10 cellular contexts compared by ENCODE assay signal in the genomic region with DNA sequence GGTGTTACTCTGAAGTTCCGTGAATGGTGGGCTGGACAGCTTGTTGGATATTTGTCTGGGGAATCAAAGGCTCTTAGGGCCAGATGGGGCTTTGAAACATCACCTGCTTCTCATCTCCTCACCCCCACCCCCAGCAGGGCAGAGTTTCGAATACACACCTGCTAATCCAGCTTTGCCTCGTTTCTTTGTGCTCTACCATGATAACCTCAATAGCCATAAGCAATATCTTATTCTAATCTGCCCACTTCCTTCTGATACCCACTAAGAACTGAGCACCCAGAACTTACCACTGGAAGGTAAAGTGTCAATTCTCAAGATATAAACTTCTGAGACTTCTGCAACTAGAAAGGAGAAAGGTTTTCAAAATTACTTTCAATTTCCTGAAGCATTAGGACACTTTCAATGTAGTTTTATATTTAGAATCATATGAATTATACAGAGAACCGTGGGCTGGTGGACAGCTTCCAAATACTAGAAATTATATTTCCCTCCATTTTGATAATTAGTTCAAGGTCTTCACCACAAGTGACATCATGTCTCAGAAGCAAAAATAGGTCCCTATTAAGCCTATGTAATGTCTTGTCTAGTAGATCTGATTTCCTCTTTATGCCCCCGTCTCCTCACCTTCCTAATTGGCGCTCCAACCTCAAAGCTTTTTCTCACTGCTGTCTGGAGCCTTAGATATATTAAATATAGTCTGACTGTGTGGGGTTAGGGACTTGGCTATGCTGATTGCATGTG.
DNase-seq lines count a peak whose midpoint lies in the region; ATAC-seq and TF ChIP-seq lines count a peak whose summit lies in the region.
"Had no signal": no experiment of that assay in that cellular context is flagged by ENCODE, and none has a peak within 500 bp of the region (broad histone marks: within the 10 kb centered on the region; RNA-seq: fewer than 3 reads in every experiment).

No MANE protein-coding gene starts in this region.

- H3K9me3 Mint-ChIP-seq in activated T-cell treated with anti-CD3 and anti-CD28 coated beads, Interleukin-2, amount 50 U/mL, for 24 hours, result no peaks in the 10 kb centered on the region
- H3K9me3 Mint-ChIP-seq in natural killer cell treated with Interleukin-12 subunit alpha and Interleukin-12 subunit beta and Interleukin-15 and Interleukin-18, amount 100 ng/mL, for 72 hours, result no peaks in the 10 kb centered on the region

- H3F3A ChIP-seq in SK-N-SH (replicated peaks; ENCODE audit: insufficient read depth), result peaks cover 22% of the 10 kb centered on the region

- H3K9ac ChIP-seq in SK-N-SH, result no peak overlapping the region

- no peak overlapping the region for H2AFZ ChIP-seq in SK-N-SH (ENCODE audit: low read depth)
- H2AFZ ChIP-seq: hepatocyte had no signal

- H3K27me3 ChIP-seq in SK-N-SH (ENCODE audit: insufficient read depth), result no peaks in the 10 kb centered on the region
- H3K27me3 ChIP-seq: hepatocyte had no signal

- no peak for TF ChIP-seq EP300 in SK-N-SH (IDR thresholded peaks at IDR 0.05; ENCODE audit: borderline replicate concordance in 1 of 2, low read depth in 1 of 2, low read length in 1 of 2)

- no peak for DNase-seq in activated T-cell treated with anti-CD3 and anti-CD28 coated beads, Interleukin-2, amount 50 U/mL, for 24 hours
- no peak for DNase-seq in activated T-cell treated with anti-CD3 and anti-CD28 coated beads, Interleukin-2, amount 50 U/mL, for 1 hour
- peak; percentile 80 for DNase-seq in NCI-H2171 treated with DMSO at 0.1 percent for 48 hours (lab: John Stamatoyannopoulos, UW)
- no peak for DNase-seq in natural killer cell treated with Interleukin-12 subunit alpha and Interleukin-12 subunit beta and Interleukin-15 and Interleukin-18, amount 100 ng/mL, for 72 hours (ENCODE audit: low spot score)
- no peak for DNase-seq in NCI-H2107 (lab: John Stamatoyannopoulos, UW)
- DNase-seq in SK-N-SH, result no peak
- DNase-seq in NCI-H345 treated with DMSO at 0.1 percent for 48 hours (lab: John Stamatoyannopoulos, UW; ENCODE audit: unreplicated experiment), result no peak
- DNase-seq: NCI-H1105 treated with DMSO at 0.1 percent for 48 hours had no signal

- H3K4me2 ChIP-seq in SK-N-SH, result no peak overlapping the region
- H3K4me2 ChIP-seq: hepatocyte had no signal

- H3K27ac Mint-ChIP-seq in activated T-cell treated with anti-CD3 and anti-CD28 coated beads, Interleukin-2, amount 50 U/mL, for 24 hours, result peak overlapping the region; percentile 68
- no peak overlapping the region for H3K27ac Mint-ChIP-seq in natural killer cell treated with Interleukin-12 subunit alpha and Interleukin-12 subunit beta and Interleukin-15 and Interleukin-18, amount 100 ng/mL, for 72 hours

- no peaks in the 10 kb centered on the region for H4K20me1 ChIP-seq in SK-N-SH (ENCODE audit: insufficient read depth)

- no peak overlapping the region for H3K27ac ChIP-seq in SK-N-SH (ENCODE audit: low read depth in 2 of 2, low read length in 1 of 2)
- H3K27ac ChIP-seq: hepatocyte had no signal

- no peak for TF ChIP-seq RAD21 in SK-N-SH (IDR thresholded peaks at IDR 0.05; ENCODE audit: low read length)

- H3K4me3 ChIP-seq in SK-N-SH (ENCODE audit: low read depth in 2 of 2, low read length in 1 of 2), result no peak overlapping the region
- H3K4me3 ChIP-seq: hepatocyte had no signal

- peaks cover 18 to 23% of the 10 kb centered on the region in 2 experiments; a peak in 3 of 4 replicates for H3K4me1 ChIP-seq in SK-N-SH (ENCODE audit: control insufficient read depth in 1 of 2, insufficient read depth in 2 of 2, low read depth in 1 of 2, low read length in 1 of 2)

- H3K36me3 ChIP-seq in SK-N-SH (replicated peaks in 1 of 2; ENCODE audit: control insufficient read depth in 1 of 2, insufficient read depth in 2 of 2, low read length in 1 of 2), result no peaks in the 10 kb centered on the region

- H3K9me2 ChIP-seq in SK-N-SH, result no peaks in the 10 kb centered on the region

- no peaks in the 10 kb centered on the region for H3K36me3 Mint-ChIP-seq in activated T-cell treated with anti-CD3 and anti-CD28 coated beads, Interleukin-2, amount 50 U/mL, for 24 hours (ENCODE audit: low read depth)
- H3K36me3 Mint-ChIP-seq in natural killer cell treated with Interleukin-12 subunit alpha and Interleukin-12 subunit beta and Interleukin-15 and Interleukin-18, amount 100 ng/mL, for 72 hours, result no peaks in the 10 kb centered on the region

- no peak for TF ChIP-seq CTCF in SK-N-SH (IDR thresholded peaks at IDR 0.05)

- H3K4me3 Mint-ChIP-seq in activated T-cell treated with anti-CD3 and anti-CD28 coated beads, Interleukin-2, amount 50 U/mL, for 24 hours, result no peak overlapping the region
- H3K4me3 Mint-ChIP-seq in natural killer cell treated with Interleukin-12 subunit alpha and Interleukin-12 subunit beta and Interleukin-15 and Interleukin-18, amount 100 ng/mL, for 72 hours, result peak overlapping the region; percentile 56

- H3K79me2 ChIP-seq in SK-N-SH (ENCODE audit: insufficient read depth), result no peaks in the 10 kb centered on the region
- H3K79me2 ChIP-seq: hepatocyte had no signal

- peak; percentile 52 for ATAC-seq in HG02588 (IDR thresholded peaks at IDR 0.05; ENCODE audit: unreplicated experiment)
- ATAC-seq in natural killer cell treated with Interleukin-12 subunit alpha and Interleukin-12 subunit beta and Interleukin-15 and Interleukin-18, amount 100 ng/mL, for 72 hours, result peak in 1 of 2 donors; percentile 45

- CTCF ChIA-PET in SK-N-SH (lab: Yijun Ruan, JAX), result interaction anchor here (0.9 to 1.8 kb wide), 2 partner anchors 9 to 41 kb away, joined by 3 to 5 read pairs; no protein-coding TSS in a partner anchor

- H3K4me1 Mint-ChIP-seq in activated T-cell treated with anti-CD3 and anti-CD28 coated beads, Interleukin-2, amount 50 U/mL, for 24 hours (ENCODE audit: low read depth), result peaks cover 38% of the 10 kb centered on the region
- H3K4me1 Mint-ChIP-seq in natural killer cell treated with Interleukin-12 subunit alpha and Interleukin-12 subunit beta and Interleukin-15 and Interleukin-18, amount 100 ng/mL, for 72 hours (ENCODE audit: low read depth in 2 of 2), result peaks cover 25 to 26% of the 10 kb centered on the region in 2 donors

- no peaks in the 10 kb centered on the region for H3K9me3 ChIP-seq in SK-N-SH

- POLR2A ChIA-PET in SK-N-SH (lab: Yijun Ruan, JAX), result no interaction called here

- 71% methylated on average over 6 of the region's 6 CpGs for WGBS in SK-N-SH (ENCODE audit: low lambda C conversion rate)

- H3K27me3 Mint-ChIP-seq in activated T-cell treated with anti-CD3 and anti-CD28 coated beads, Interleukin-2, amount 50 U/mL, for 24 hours, result no peaks in the 10 kb centered on the region
- H3K27me3 Mint-ChIP-seq in natural killer cell treated with Interleukin-12 subunit alpha and Interleukin-12 subunit beta and Interleukin-15 and Interleukin-18, amount 100 ng/mL, for 72 hours, result peaks cover 0 to 8% of the 10 kb centered on the region in 2 donors

TF ChIP-seq in SK-N-SH, 30 proteins besides CTCF, POLR2A, EP300 and RAD21:
- TF ChIP-seq FOSL2 (IDR thresholded peaks at IDR 0.05; ENCODE audit: borderline replicate concordance, low read depth) (no peak), GATA2 (CRISPR knock-in tag; IDR thresholded peaks at IDR 0.05) (no peak), FOXJ3 (CRISPR knock-in tag; IDR thresholded peaks at IDR 0.05) (no peak), RXRA (IDR thresholded peaks at IDR 0.05; ENCODE audit: borderline replicate concordance, low read depth) (no peak)
- TF ChIP-seq, protein P1, sequence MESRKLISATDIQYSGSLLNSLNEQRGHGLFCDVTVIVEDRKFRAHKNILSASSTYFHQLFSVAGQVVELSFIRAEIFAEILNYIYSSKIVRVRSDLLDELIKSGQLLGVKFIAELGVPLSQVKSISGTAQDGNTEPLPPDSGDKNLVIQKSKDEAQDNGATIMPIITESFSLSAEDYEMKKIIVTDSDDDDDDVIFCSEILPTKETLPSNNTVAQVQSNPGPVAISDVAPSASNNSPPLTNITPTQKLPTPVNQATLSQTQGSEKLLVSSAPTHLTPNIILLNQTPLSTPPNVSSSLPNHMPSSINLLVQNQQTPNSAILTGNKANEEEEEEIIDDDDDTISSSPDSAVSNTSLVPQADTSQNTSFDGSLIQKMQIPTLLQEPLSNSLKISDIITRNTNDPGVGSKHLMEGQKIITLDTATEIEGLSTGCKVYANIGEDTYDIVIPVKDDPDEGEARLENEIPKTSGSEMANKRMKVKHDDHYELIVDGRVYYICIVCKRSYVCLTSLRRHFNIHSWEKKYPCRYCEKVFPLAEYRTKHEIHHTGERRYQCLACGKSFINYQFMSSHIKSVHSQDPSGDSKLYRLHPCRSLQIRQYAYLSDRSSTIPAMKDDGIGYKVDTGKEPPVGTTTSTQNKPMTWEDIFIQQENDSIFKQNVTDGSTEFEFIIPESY (IDR thresholded peaks at IDR 0.05; ENCODE audit: borderline replicate concordance, low read depth), result no peak
- TF ChIP-seq, protein P2, sequence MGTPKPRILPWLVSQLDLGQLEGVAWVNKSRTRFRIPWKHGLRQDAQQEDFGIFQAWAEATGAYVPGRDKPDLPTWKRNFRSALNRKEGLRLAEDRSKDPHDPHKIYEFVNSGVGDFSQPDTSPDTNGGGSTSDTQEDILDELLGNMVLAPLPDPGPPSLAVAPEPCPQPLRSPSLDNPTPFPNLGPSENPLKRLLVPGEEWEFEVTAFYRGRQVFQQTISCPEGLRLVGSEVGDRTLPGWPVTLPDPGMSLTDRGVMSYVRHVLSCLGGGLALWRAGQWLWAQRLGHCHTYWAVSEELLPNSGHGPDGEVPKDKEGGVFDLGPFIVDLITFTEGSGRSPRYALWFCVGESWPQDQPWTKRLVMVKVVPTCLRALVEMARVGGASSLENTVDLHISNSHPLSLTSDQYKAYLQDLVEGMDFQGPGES (IDR thresholded peaks at IDR 0.05; ENCODE audit: low read depth, low read length), result no peak
- TF ChIP-seq, protein P3, sequence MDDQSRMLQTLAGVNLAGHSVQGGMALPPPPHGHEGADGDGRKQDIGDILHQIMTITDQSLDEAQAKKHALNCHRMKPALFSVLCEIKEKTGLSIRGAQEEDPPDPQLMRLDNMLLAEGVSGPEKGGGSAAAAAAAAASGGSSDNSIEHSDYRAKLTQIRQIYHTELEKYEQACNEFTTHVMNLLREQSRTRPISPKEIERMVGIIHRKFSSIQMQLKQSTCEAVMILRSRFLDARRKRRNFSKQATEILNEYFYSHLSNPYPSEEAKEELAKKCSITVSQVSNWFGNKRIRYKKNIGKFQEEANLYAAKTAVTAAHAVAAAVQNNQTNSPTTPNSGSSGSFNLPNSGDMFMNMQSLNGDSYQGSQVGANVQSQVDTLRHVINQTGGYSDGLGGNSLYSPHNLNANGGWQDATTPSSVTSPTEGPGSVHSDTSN (IDR thresholded peaks at IDR 0.05), result no peak
- TF ChIP-seq, protein P4, sequence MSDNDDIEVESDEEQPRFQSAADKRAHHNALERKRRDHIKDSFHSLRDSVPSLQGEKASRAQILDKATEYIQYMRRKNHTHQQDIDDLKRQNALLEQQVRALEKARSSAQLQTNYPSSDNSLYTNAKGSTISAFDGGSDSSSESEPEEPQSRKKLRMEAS (IDR thresholded peaks at IDR 0.05; ENCODE audit: low read depth), result no peak
